In the genomic region with DNA sequence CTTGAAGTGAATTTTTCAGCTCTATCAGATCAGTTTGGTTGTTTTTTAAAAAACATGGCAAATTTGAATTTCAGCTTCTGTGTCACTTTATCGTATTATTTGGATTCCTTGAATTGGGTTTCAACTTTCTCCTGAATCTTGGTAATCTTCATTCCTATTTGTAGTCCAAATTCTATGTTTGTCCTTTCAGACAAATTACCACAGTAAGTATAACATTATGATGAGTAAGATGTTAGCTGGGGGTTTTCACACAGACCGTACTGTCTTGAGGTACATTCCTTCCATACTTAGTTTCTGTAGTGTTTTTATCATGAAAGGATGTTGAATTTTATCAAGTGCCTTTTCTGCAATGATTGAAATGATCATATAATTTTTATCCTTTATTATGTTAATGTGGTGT, we compare ENCODE assay signal across 24 cellular contexts. TPM values are rescaled to one million over a fixed set of nuclear protein-coding genes. Genes with fewer than 3 reads are reported as not detected.
DNase-seq lines count a peak whose midpoint lies in the region; ATAC-seq and TF ChIP-seq lines count a peak whose summit lies in the region.
"Had no signal": no experiment of that assay in that cellular context is flagged by ENCODE, and none has a peak within 500 bp of the region (broad histone marks: within the 10 kb centered on the region; RNA-seq: fewer than 3 reads in every experiment).

No MANE protein-coding gene starts in this region.

- no peak for TF ChIP-seq POLR2A in erythroblast (IDR thresholded peaks at IDR 0.05; ENCODE audit: low read length)

- H3K36me3 ChIP-seq in skeletal muscle satellite cell (ENCODE audit: insufficient read depth, low read length) = no peaks in the 10 kb centered on the region
- H3K36me3 ChIP-seq: BE2C, HAP-1, prostate gland, sigmoid colon, stomach, tibial artery had no signal

- H3K27me3 ChIP-seq in skeletal muscle satellite cell (ENCODE audit: control insufficient read depth, insufficient read depth, low read length) = no peaks in the 10 kb centered on the region
- H3K27me3 ChIP-seq: BE2C, sigmoid colon, stomach, tibial artery had no signal

- H3K9ac ChIP-seq in skeletal muscle satellite cell (ENCODE audit: low read depth, low read length) = peak overlapping the region; percentile 33

- H3K4me3 ChIP-seq in skeletal muscle satellite cell (ENCODE audit: low read length) = peak overlapping the region; percentile 5
- H3K4me3 ChIP-seq: HAP-1, lung, prostate gland, sigmoid colon, stomach, tibial artery had no signal

- peak overlapping the region; percentile 31 for H3K4me2 ChIP-seq in skeletal muscle satellite cell (ENCODE audit: low read length)

- H3K4me1 ChIP-seq in skeletal muscle satellite cell (ENCODE audit: control insufficient read depth, insufficient read depth, low read length) = peaks cover 35% of the 10 kb centered on the region
- H3K4me1 ChIP-seq: BE2C, HAP-1, prostate gland, sigmoid colon, stomach, tibial artery had no signal

- peaks cover 6% of the 10 kb centered on the region for H3K9me3 ChIP-seq in skeletal muscle satellite cell (replicated peaks; ENCODE audit: low read length)
- H3K9me3 ChIP-seq: BE2C, HAP-1, prostate gland, sigmoid colon had no signal

- no peak for ATAC-seq in HG03159 (IDR thresholded peaks at IDR 0.05; ENCODE audit: unreplicated experiment)
- ATAC-seq: Right ventricle myocardium inferior had no signal

- DNase-seq in ELR (ENCODE audit: low read depth) = peak; percentile 72
- peak; percentile 48 for DNase-seq in RPMI7951 (ENCODE audit: low read depth)
- peak; percentile 2 for DNase-seq in fibroblast of peridontal ligament (ENCODE audit: extremely low read depth)
- no peak for DNase-seq in erythroblast (lab: John Stamatoyannopoulos, UW)
- no peak for DNase-seq in activated CD4-positive, alpha-beta T cell treated with anti-CD3 and anti-CD28 coated beads, Interleukin-2, amount 50 U/mL, for 1 hour
- DNase-seq: activated CD4-positive, alpha-beta T cell treated with anti-CD3 and anti-CD28 coated beads, Interleukin-2, amount 10 ng/mL, durations not matched to agents 24 days and 14 days; aorta; BE2C; DMS79; NCI-H1092 treated with DMSO at 0.1 percent for 48 hours; NCI-H2029; NCI-H2227 treated with DMSO at 0.1 percent for 48 hours; NCI-H82; sigmoid colon; stomach; tibial artery had no signal

RNA-seq across cellular contexts. Expression of a gene that starts 28.0 kb away (rescaled TPM):
- total RNA-seq in RPMI7951 (2014; rRNA removed; shearing (Covaris generic)) = not detected in 2 replicates
- not detected in 2 replicates for total RNA-seq in skeletal muscle satellite cell (2012; rRNA removed)
- total RNA-seq: activated CD4-positive, alpha-beta T cell treated with anti-CD3 and anti-CD28 coated beads, Interleukin-2, amount 10 ng/mL, durations not matched to agents 24 days and 14 days; activated T-helper 1 cell treated with anti-CD3 and anti-CD28 coated beads, Interleukin-12 subunit alpha, Interleukin-12 subunit beta, Interleukin-2, Interleukin-4 antibody, amounts not matched to agents 30 ng/mL and 10 ng/mL and 1 ng/mL, durations not matched to agents 14 hours and 24 hours and 36 hours; aorta; lung; prostate gland; Right ventricle myocardium inferior; sigmoid colon; stomach; T-helper 2 cell treated with Interferon-gamma antibody and Interleukin-4, amounts not matched to agents 100 ng/mL and 5 ng/mL, for 36 hours had no signal

Comparison
In these comparisons a context has a peak if more than half of its experiments do, and no peak if none do; other contexts are left out.
1. DNase-seq: peak in ELR (single experiment), RPMI7951 (single experiment) and fibroblast of peridontal ligament (single experiment); none in erythroblast (0 of 2) and activated CD4-positive, alpha-beta T cell treated with anti-CD3 and anti-CD28 coated beads, Interleukin-2, amount 50 U/mL, for 1 hour (single experiment).